ENCODE assay signal across 18 cellular contexts in the genomic region with DNA sequence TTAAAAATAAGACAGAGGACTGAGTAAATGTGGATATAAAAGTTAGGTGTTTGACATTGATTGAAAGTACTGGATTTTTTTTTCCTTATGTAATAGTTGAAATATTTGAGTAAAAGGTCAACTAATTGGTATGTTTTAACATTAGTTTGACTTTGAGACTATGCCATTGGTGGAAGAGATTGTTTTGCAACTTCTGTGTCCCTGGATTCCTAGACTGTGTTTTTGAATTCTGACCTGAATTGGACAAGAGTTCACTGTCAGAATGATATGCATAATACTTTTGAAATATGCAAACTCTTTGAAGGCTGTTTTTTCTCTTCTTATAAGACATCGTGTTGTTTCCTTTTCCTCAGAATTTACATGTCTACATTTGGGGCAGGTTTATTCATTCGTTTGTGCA. TPM values are rescaled to one million over a fixed set of nuclear protein-coding genes. Genes with fewer than 3 reads are reported as not detected.
A peak's percentile ranks its signal among the peaks of the same experiment; 100 is the strongest.
DNase-seq lines count a peak whose midpoint lies in the region; ATAC-seq, FAIRE-seq and TF ChIP-seq lines count a peak whose summit lies in the region.
"Had no signal": no experiment of that assay in that cellular context is flagged by ENCODE, and none has a peak within 500 bp of the region (broad histone marks: within the 10 kb centered on the region; RNA-seq: fewer than 3 reads in every experiment).

No MANE protein-coding gene starts in this region.

- 36% methylated on average over 2 of the region's 2 CpGs for WGBS in GM12878 (ENCODE audit: insufficient coverage, insufficient replicate concordance, low lambda C conversion rate, missing lambda C conversion rate)
- 88% methylated on average over 2 of the region's 2 CpGs for WGBS in HepG2 (ENCODE audit: low lambda C conversion rate)
- 87 to 94% methylated on average over 2 of the region's 2 CpGs for WGBS in heart right ventricle, 2 donors

- TF ChIP-seq RAD21 in GM12878 (IDR thresholded peaks at IDR 0.05; ENCODE audit: insufficient read depth, low read depth, low read length) = no peak
- TF ChIP-seq RAD21 in HepG2 (CRISPR knock-in tag; IDR thresholded peaks at IDR 0.05) = no peak

- BruUV-seq in GM12878 (replicated peaks; lab: Mats Ljungman, UMichigan) = no TSS peak
- no TSS peak for BruUV-seq in HepG2 (replicated peaks; lab: Mats Ljungman, UMichigan)

- TF ChIP-seq EP300 in GM12878 (IDR thresholded peaks at IDR 0.05; ENCODE audit: borderline replicate concordance in 1 of 2, control insufficient read depth in 1 of 2, low read depth in 2 of 2, low read length in 2 of 2) (no peak), HepG2 (IDR thresholded peaks at IDR 0.05; ENCODE audit: low read depth in 2 of 2, low read length in 2 of 2) (no peak), HepG2 (CRISPR knock-in tag; IDR thresholded peaks at IDR 0.05; ENCODE audit: borderline replicate concordance) (no peak)

- H3K27ac ChIP-seq in GM12878 (ENCODE audit: control insufficient read depth, insufficient read depth) (no peak overlapping the region), HepG2 (ENCODE audit: extremely low read length, insufficient read depth, low read length) (no peak overlapping the region), heart right ventricle (no peak overlapping the region)
- H3K27ac ChIP-seq: C4-2B, GM23248 had no signal

- peak; percentile 13 for FAIRE-seq in GM12878 (lab: Jason Lieb, UNC)
- peak; percentile 52 for FAIRE-seq in HepG2 (lab: Jason Lieb, UNC)
- FAIRE-seq: G401.6, GM19239, H54 had no signal

- ATAC-seq in natural killer cell (no peak), GM12878 (no peak), HepG2 (no peak), heart right ventricle (no peak), HG03521 (IDR thresholded peaks at IDR 0.05; ENCODE audit: unreplicated experiment) (no peak)
- no peak for ATAC-seq in natural killer cell treated with Interleukin-12 subunit alpha and Interleukin-12 subunit beta and Interleukin-15 and Interleukin-18, amount 100 ng/mL, for 72 hours

- no peak overlapping the region for H3K4me3 Mint-ChIP-seq in natural killer cell
- no peak overlapping the region for H3K4me3 Mint-ChIP-seq in natural killer cell treated with Interleukin-12 subunit alpha and Interleukin-12 subunit beta and Interleukin-15 and Interleukin-18, amount 100 ng/mL, for 72 hours
- H3K4me3 Mint-ChIP-seq: CD4-positive, alpha-beta T cell had no signal

- no peaks in the 10 kb centered on the region for H3K9me3 Mint-ChIP-seq in natural killer cell
- no peaks in the 10 kb centered on the region for H3K9me3 Mint-ChIP-seq in natural killer cell treated with Interleukin-12 subunit alpha and Interleukin-12 subunit beta and Interleukin-15 and Interleukin-18, amount 100 ng/mL, for 72 hours
- H3K9me3 Mint-ChIP-seq: CD4-positive, alpha-beta T cell had no signal

- intact Hi-C loops in natural killer cell (cut with micrococcal nuclease) = no loop called here
- intact Hi-C loops in GM12878 (cut with micrococcal nuclease; ENCODE audit: unreplicated experiment) = no loop called here
- intact Hi-C loops in HepG2 (cut with micrococcal nuclease; ENCODE audit: unreplicated experiment) = no loop called here
- intact Hi-C loops in heart right ventricle (cut with DNase I) = no loop called here

- in situ Hi-C loops in GM12878 (cut with MboI) = no loop called here
- in situ Hi-C loops in HepG2 (cut with HindIII; ENCODE audit: extremely low pct_ligation_motif_present, low pct_unique_long_range_greater_than_20kb) = no loop called here

- H3K36me3 Mint-ChIP-seq in natural killer cell = no peaks in the 10 kb centered on the region
- H3K36me3 Mint-ChIP-seq in natural killer cell treated with Interleukin-12 subunit alpha and Interleukin-12 subunit beta and Interleukin-15 and Interleukin-18, amount 100 ng/mL, for 72 hours = peaks cover 42% of the 10 kb centered on the region

- H4K20me1 ChIP-seq in GM12878 (ENCODE audit: control insufficient read depth, insufficient read depth) (no peaks in the 10 kb centered on the region), HepG2 (ENCODE audit: insufficient read depth, low read length) (no peaks in the 10 kb centered on the region)

- DNase-seq in natural killer cell (no peak), GM12878 (ENCODE audit: low read depth, low spot score) (no peak), HepG2 (ENCODE audit: low spot score) (peak; percentile 3), heart right ventricle (no peak), C1 segment of cervical spinal cord (lab: John Stamatoyannopoulos, UW) (no peak)
- DNase-seq in natural killer cell treated with Interleukin-12 subunit alpha and Interleukin-12 subunit beta and Interleukin-15 and Interleukin-18, amount 100 ng/mL, for 72 hours (ENCODE audit: low spot score) = no peak
- DNase-seq: ACHN; BE2C; Caco-2; CD4-positive, alpha-beta T cell; GM23248; HCEC 1CT; KG1 had no signal

- H3K9ac ChIP-seq in GM12878 (ENCODE audit: control insufficient read depth, insufficient read depth, low read length) = no peak overlapping the region
- no peak overlapping the region for H3K9ac ChIP-seq in HepG2 (ENCODE audit: insufficient read depth, low read depth, low read length)
- H3K9ac ChIP-seq: GM23248 had no signal

- POLR2A ChIA-PET in GM12878 (lab: Charles Lee) (no interaction called here), HepG2 (lab: Yijun Ruan, JAX) (no interaction called here)

- RAD21 ChIA-PET in GM12878 (lab: Charles Lee; ENCODE audit: unreplicated experiment) = interaction anchor here (1.0 kb wide), 1 partner anchor 15 kb away, joined by 3 read pairs; no protein-coding TSS in a partner anchor

- CTCF ChIA-PET in GM12878 (lab: Yijun Ruan, JAX) (interaction anchor here (1.0 kb wide), 1 partner anchor 9 kb away, joined by 3 read pairs; no protein-coding TSS in a partner anchor), HepG2 (lab: Yijun Ruan, JAX; ENCODE audit: low intra/inter-chr PET ratio, low total read pairs) (no interaction called here)

- no peaks in the 10 kb centered on the region for H3K79me2 ChIP-seq in GM12878 (ENCODE audit: control insufficient read depth, insufficient read depth, low read length)
- H3K79me2 ChIP-seq in HepG2 (ENCODE audit: insufficient read depth, low read length) = no peaks in the 10 kb centered on the region

- SMC1A ChIA-PET in GM12878 (lab: Charles Lee; ENCODE audit: uncharacterized antibody, unreplicated experiment) = interaction anchor here (1.2 kb wide), 1 partner anchor 10 kb away, joined by 3 read pairs; no protein-coding TSS in a partner anchor

- peaks cover 6 to 29% of the 10 kb centered on the region in 2 donors for H3K4me1 Mint-ChIP-seq in natural killer cell
- peaks cover 15 to 16% of the 10 kb centered on the region in 2 donors for H3K4me1 Mint-ChIP-seq in natural killer cell treated with Interleukin-12 subunit alpha and Interleukin-12 subunit beta and Interleukin-15 and Interleukin-18, amount 100 ng/mL, for 72 hours (ENCODE audit: low read depth in 2 of 2)

- no peaks in the 10 kb centered on the region for H3K27me3 ChIP-seq in GM12878 (replicated peaks in 1 of 2; ENCODE audit: control insufficient read depth in 2 of 2, insufficient read depth in 2 of 2, low read length in 1 of 2)
- H3K27me3 ChIP-seq in HepG2 (ENCODE audit: control insufficient read depth in 1 of 2, insufficient read depth in 2 of 2, low read length in 2 of 2) = no peaks in the 10 kb centered on the region; a peak in 1 of 5 replicates
- H3K27me3 ChIP-seq in heart right ventricle = no peaks in the 10 kb centered on the region
- H3K27me3 ChIP-seq: BE2C had no signal

- H3K27me3 Mint-ChIP-seq in natural killer cell (ENCODE audit: low read depth in 2 of 2) = no peaks in the 10 kb centered on the region
- H3K27me3 Mint-ChIP-seq in natural killer cell treated with Interleukin-12 subunit alpha and Interleukin-12 subunit beta and Interleukin-15 and Interleukin-18, amount 100 ng/mL, for 72 hours = no peaks in the 10 kb centered on the region
- H3K27me3 Mint-ChIP-seq: CD4-positive, alpha-beta T cell had no signal

- H2AFZ ChIP-seq in GM12878 (ENCODE audit: control insufficient read depth, low read depth, low read length) = no peak overlapping the region
- no peak overlapping the region for H2AFZ ChIP-seq in HepG2 (ENCODE audit: low read length)
- H2AFZ ChIP-seq: GM23248 had no signal

- no peak for TF ChIP-seq POLR2A in GM12878 (IDR thresholded peaks at IDR 0.05; ENCODE audit: low read depth, low read length)
- TF ChIP-seq POLR2A in HepG2 (IDR thresholded peaks at IDR 0.05; ENCODE audit: insufficient read depth in 1 of 2, low read depth in 2 of 2, low read length in 2 of 2) = no peak

- H3K36me3 ChIP-seq in GM12878 (ENCODE audit: control insufficient read depth in 2 of 2, insufficient read depth in 2 of 2, low read length in 1 of 2) (peaks cover 0 to 6% of the 10 kb centered on the region in 2 experiments; a peak in 3 of 4 replicates), HepG2 (replicated peaks in 1 of 2; ENCODE audit: control insufficient read depth in 1 of 2, insufficient read depth in 2 of 2, low read length in 2 of 2) (peaks cover 3 to 6% of the 10 kb centered on the region in 2 experiments; a peak in 4 of 5 replicates), heart right ventricle (peaks cover 0 to 83% (median 21%) of the 10 kb centered on the region in 9 donors)

- H3K4me3 ChIP-seq in GM12878 (no peak overlapping the region), HepG2 (replicated peaks in 1 of 3; ENCODE audit: insufficient read depth in 1 of 3, low read depth in 2 of 3, low read length in 3 of 3) (no peak overlapping the region), heart right ventricle (no peak overlapping the region)
- H3K4me3 ChIP-seq: GM23248 had no signal

- peak overlapping the region; percentile 48 to 60 for H3K27ac Mint-ChIP-seq in natural killer cell
- H3K27ac Mint-ChIP-seq in natural killer cell treated with Interleukin-12 subunit alpha and Interleukin-12 subunit beta and Interleukin-15 and Interleukin-18, amount 100 ng/mL, for 72 hours = no peak overlapping the region
- H3K27ac Mint-ChIP-seq: CD4-positive, alpha-beta T cell had no signal

- no peaks in the 10 kb centered on the region for H3K4me1 ChIP-seq in GM12878 (ENCODE audit: control insufficient read depth, insufficient read depth, low read length)
- H3K4me1 ChIP-seq in HepG2 (ENCODE audit: insufficient read depth, low read length) = 0 out of 2 replicates have a peak, but pooled peaks cover 6% of the 10 kb centered on the region
- H3K4me1 ChIP-seq in heart right ventricle = no peaks in the 10 kb centered on the region
- H3K4me1 ChIP-seq: BE2C, Caco-2 had no signal

- H3K9me3 ChIP-seq in GM12878 (replicated peaks; ENCODE audit: control insufficient read depth, insufficient read depth, low read length) (no peaks in the 10 kb centered on the region), HepG2 (ENCODE audit: low read length) (no peaks in the 10 kb centered on the region), heart right ventricle (no peaks in the 10 kb centered on the region)
- H3K9me3 ChIP-seq: BE2C, Caco-2 had no signal

- TF ChIP-seq CTCF in natural killer cell (IDR thresholded peaks at IDR 0.05) = no peak
- TF ChIP-seq CTCF in GM12878 (IDR thresholded peaks at IDR 0.05 in 2 of 3, conservative IDR thresholded peaks at IDR 0.05 in 1 of 3; ENCODE audit: control insufficient read depth in 2 of 3, extremely low read depth in 1 of 3, insufficient read depth in 1 of 3, low read depth in 3 of 3, low read length in 3 of 3) = no peak
- no peak for TF ChIP-seq CTCF in HepG2 (CRISPR knock-in tag; IDR thresholded peaks at IDR 0.05)
- TF ChIP-seq CTCF in heart right ventricle (IDR thresholded peaks at IDR 0.05) = no peak

- H3K4me2 ChIP-seq in GM12878 (ENCODE audit: control insufficient read depth, insufficient read depth) = no peak overlapping the region
- no peak overlapping the region for H3K4me2 ChIP-seq in HepG2 (ENCODE audit: low read depth, low read length)

RNA-seq across cellular contexts. Expression of gene AGK, which starts 48.9 kb away (rescaled TPM):
- total RNA-seq in natural killer cell = 100 to 1,000 TPM in 1 of 3 donors, 10 to 100 TPM in 2; 70.0 to 106 (median 99.0) TPM
- total RNA-seq in natural killer cell treated with Interleukin-12 subunit alpha and Interleukin-12 subunit beta and Interleukin-15 and Interleukin-18, amount 100 ng/mL, for 72 hours = 100 to 1,000 TPM in 1 of 2 donors, 10 to 100 TPM in 1; 86.9 to 140 TPM
- 116 and 125 TPM in 2 replicates for total RNA-seq in GM12878 (2013; cell fraction: nucleolus; rRNA removed)
- 48.4 and 55.0 TPM in 2 replicates for total RNA-seq in GM12878 (2014; rRNA removed)
- 47.1 and 50.9 TPM in 2 replicates for total RNA-seq in GM12878 (2014; rRNA removed; fragmentation: Illumina TruSeq; extraction: Trizol)
- 40.4 and 42.1 TPM in 2 replicates for total RNA-seq in GM12878 (2021)
- polyA plus RNA-seq in GM12878 (2011; ENCODE audit: low read depth) = 23.0 TPM
- polyA plus RNA-seq in GM12878 (2011; rRNA removed) = 85.6 and 115 TPM in 2 replicates
- 61.6 and 70.8 TPM in 2 replicates for polyA plus RNA-seq in GM12878 (2011; cell fraction: cytosol; rRNA removed)
- polyA plus RNA-seq in GM12878 (2011; cell fraction: nucleus; rRNA removed) = 76.2 and 97.7 TPM in 2 replicates
- polyA plus RNA-seq in GM12878 (2012) = 22.4 and 29.4 TPM in 2 replicates
- polyA plus RNA-seq in GM12878 (2014; fragmentation: Illumina TruSeq; extraction: Trizol) = 64.8 and 71.6 TPM in 2 replicates
- 10 to 100 TPM; 32.5 to 34.1 TPM for polyA plus RNA-seq in GM12878 (2014; fragmentation: Nextera tagmentation; extraction: Ambion mirVana)
- polyA plus RNA-seq in GM12878 (2014; rRNA removed) = 45.9 and 51.5 TPM in 2 replicates
- 10 to 100 TPM; 43.8 to 49.6 TPM for polyA plus RNA-seq in GM12878 (2016; fragmentation: Nextera tagmentation; extraction: Ambion mirVana)
- polyA minus RNA-seq in GM12878 (2011; rRNA and poly(A)+ RNA removed) = 68.4 and 72.8 TPM in 2 replicates
- polyA minus RNA-seq in GM12878 (2011; cell fraction: cytosol; rRNA and poly(A)+ RNA removed) = 13.0 and 17.3 TPM in 2 replicates
- 90.6 and 95.3 TPM in 2 replicates for polyA minus RNA-seq in GM12878 (2011; cell fraction: nucleus; rRNA and poly(A)+ RNA removed)
- 30.1 and 35.7 TPM in 2 replicates for total RNA-seq in HepG2 (2016; rRNA removed; fragmentation: Illumina TruSeq; extraction: Trizol)
- 8.3 and 10.1 TPM in 2 replicates for total RNA-seq in HepG2 (2016; cell fraction: cytosol; rRNA removed; fragmentation: Illumina TruSeq; extraction: Trizol; ENCODE audit: low read depth)
- 29.0 and 32.8 TPM in 2 replicates for total RNA-seq in HepG2 (2016; cell fraction: insoluble cytoplasmic fraction; rRNA removed; fragmentation: Illumina TruSeq; extraction: Trizol)
- total RNA-seq in HepG2 (2016; cell fraction: membrane; rRNA removed; fragmentation: Illumina TruSeq; extraction: Trizol) = 8.3 and 8.7 TPM in 2 replicates
- 36.4 and 41.9 TPM in 2 replicates for total RNA-seq in HepG2 (2016; cell fraction: nucleus; rRNA removed; fragmentation: Illumina TruSeq; extraction: Trizol)
- polyA plus RNA-seq in HepG2 (2011; rRNA removed) = 20.9 and 23.7 TPM in 2 replicates
- 18.7 and 21.4 TPM in 2 replicates for polyA plus RNA-seq in HepG2 (2011; cell fraction: cytosol; rRNA removed)
- polyA plus RNA-seq in HepG2 (2011; cell fraction: nucleus; rRNA removed) = 21.5 and 24.3 TPM in 2 replicates
- 12.5 and 14.3 TPM in 2 replicates for polyA plus RNA-seq in HepG2 (2012)
- polyA plus RNA-seq in HepG2 (2016; cell fraction: cytosol; fragmentation: Illumina TruSeq; extraction: Trizol; ENCODE audit: low read depth) = 1.9 and 2.6 TPM in 2 replicates
- polyA plus RNA-seq in HepG2 (2016; cell fraction: insoluble cytoplasmic fraction; fragmentation: Illumina TruSeq; extraction: Trizol; ENCODE audit: low read depth) = 31.6 and 32.2 TPM in 2 replicates
- polyA plus RNA-seq in HepG2 (2016; cell fraction: membrane; fragmentation: Illumina TruSeq; extraction: Trizol; ENCODE audit: low read depth) = 3.6 and 4.4 TPM in 2 replicates
- 33.3 and 39.0 TPM in 2 replicates for polyA plus RNA-seq in HepG2 (2016; cell fraction: nucleus; fragmentation: Illumina TruSeq; extraction: Trizol; ENCODE audit: insufficient read depth, low read depth)
- polyA minus RNA-seq in HepG2 (2011; rRNA and poly(A)+ RNA removed; ENCODE audit: low replicate concordance) = 18.0 and 21.0 TPM in 2 replicates
- polyA minus RNA-seq in HepG2 (2011; cell fraction: cytosol; rRNA and poly(A)+ RNA removed) = 10.2 and 13.3 TPM in 2 replicates
- polyA minus RNA-seq in HepG2 (2011; cell fraction: nucleus; rRNA and poly(A)+ RNA removed) = 68.8 and 69.6 TPM in 2 replicates
- total RNA-seq in heart right ventricle = 10 to 100 TPM; 27.1 to 45.1 (median 39.7) TPM
- polyA plus RNA-seq in heart right ventricle = 10 to 100 TPM; 17.7 to 22.0 TPM

Comparison
In these comparisons a context has a peak if more than half of its experiments do, and no peak if none do; other contexts are left out.
1. H3K27ac Mint-ChIP-seq: peak in natural killer cell (2 of 2); none in natural killer cell treated with Interleukin-12 subunit alpha and Interleukin-12 subunit beta and Interleukin-15 and Interleukin-18, amount 100 ng/mL, for 72 hours (0 of 2).